Comparison of ENCODE assay signal across 21 cellular contexts in genomic region chr2:43043471-43043870, GRCh38.
DNase-seq lines count a peak whose midpoint lies in the region; ATAC-seq, FAIRE-seq and TF ChIP-seq lines count a peak whose summit lies in the region.
"Had no signal": no experiment of that assay in that cellular context is flagged by ENCODE, and none has a peak within 500 bp of the region (broad histone marks: within the 10 kb centered on the region; RNA-seq: fewer than 3 reads in every experiment).

No MANE protein-coding gene starts in this region.

- H3K9me3 ChIP-seq in astrocyte (ENCODE audit: insufficient read depth, low read depth, low read length) (no peaks in the 10 kb centered on the region), subcutaneous abdominal adipose tissue (ENCODE audit: control insufficient read depth in 5 of 5, low read length in 5 of 5) (no peaks in the 10 kb centered on the region)

- no peak for FAIRE-seq in astrocyte (lab: Jason Lieb, UNC)
- FAIRE-seq: bronchial epithelial cell, GM12878, GM19239, TTC549 had no signal

- no peak for DNase-seq in GM23338 (ENCODE audit: low spot score)
- DNase-seq in astrocyte (ENCODE audit: low read depth) = no peak
- DNase-seq in stimulated activated CD4-positive, alpha-beta T cell treated with anti-CD3 and anti-CD28 coated beads, Interleukin-15, amount 100 ng/mL, for 24 hours = no peak
- no peak for DNase-seq in omental fat pad (ENCODE audit: low spot score)
- no peak for DNase-seq in globus pallidus (ENCODE audit: low spot score)
- DNase-seq: activated CD4-positive, alpha-beta T cell treated with anti-CD3 and anti-CD28 coated beads for 4 hours; activated CD8-positive, alpha-beta memory T cell treated with anti-CD3 and anti-CD28 coated beads, Interleukin-2, amount 10 ng/mL, durations not matched to agents 7 days and 5 days; activated naive CD8-positive, alpha-beta T cell treated with anti-CD3 and anti-CD28 coated beads, Interleukin-2, amount 50 U/mL, for 24 hours; CD8-positive, alpha-beta memory T cell; islet precursor cell; mammary epithelial cell; naive B cell; NCI-H1417; NCI-H524 treated with DMSO at 0.1 percent for 48 hours had no signal

- H3K4me3 ChIP-seq in GM23338 (no peak overlapping the region), astrocyte (ENCODE audit: insufficient read depth, low read depth, low read length) (no peak overlapping the region), subcutaneous abdominal adipose tissue (ENCODE audit: low read depth in 1 of 5, low read length in 5 of 5) (no peak overlapping the region)
- H3K4me3 ChIP-seq: GM12878 had no signal

- no peak overlapping the region for H3K9ac ChIP-seq in astrocyte (ENCODE audit: low read length)
- peak overlapping the region in 1 of 5 donors; percentile 6 for H3K9ac ChIP-seq in subcutaneous abdominal adipose tissue (ENCODE audit: low read length in 5 of 5)

- H3K36me3 ChIP-seq in GM23338 (ENCODE audit: insufficient read depth) = no peaks in the 10 kb centered on the region
- no peaks in the 10 kb centered on the region for H3K36me3 ChIP-seq in astrocyte (ENCODE audit: insufficient read depth, low read length)
- H3K36me3 ChIP-seq in subcutaneous abdominal adipose tissue (ENCODE audit: control insufficient read depth in 5 of 5, insufficient read depth in 5 of 5, low read length in 5 of 5) = no peaks in the 10 kb centered on the region

- no peaks in the 10 kb centered on the region; the same call in 2 of the 3 replicates for H3K9me3 Mint-ChIP-seq in GM23338
- peaks cover 2% of the 10 kb centered on the region for H3K9me3 Mint-ChIP-seq in astrocyte (ENCODE audit: unreplicated experiment)
- no peaks in the 10 kb centered on the region for H3K9me3 Mint-ChIP-seq in nephron
- H3K9me3 Mint-ChIP-seq: activated naive CD8-positive, alpha-beta T cell treated with anti-CD3 and anti-CD28 coated beads, Interleukin-2, amount 50 U/mL, for 24 hours; activated T-helper 17 cell treated with anti-CD3 and anti-CD28 coated beads, Interleukin-2, amount 50 U/mL, for 72 hours; CD8-positive, alpha-beta memory T cell; naive B cell had no signal

- H4K20me1 ChIP-seq in GM23338 (replicated peaks; ENCODE audit: insufficient read depth) = no peaks in the 10 kb centered on the region
- no peaks in the 10 kb centered on the region for H4K20me1 ChIP-seq in astrocyte (ENCODE audit: insufficient read depth, low read length)

- no peak overlapping the region for H3K27ac Mint-ChIP-seq in GM23338
- peak overlapping the region; percentile 94 for H3K27ac Mint-ChIP-seq in astrocyte (ENCODE audit: unreplicated experiment)
- peak overlapping the region; percentile 95 to 99 (median 97) for H3K27ac Mint-ChIP-seq in nephron
- H3K27ac Mint-ChIP-seq: activated CD8-positive, alpha-beta memory T cell treated with anti-CD3 and anti-CD28 coated beads, Interleukin-2, amount 10 ng/mL, durations not matched to agents 7 days and 5 days; activated naive CD8-positive, alpha-beta T cell treated with anti-CD3 and anti-CD28 coated beads, Interleukin-2, amount 50 U/mL, for 24 hours; activated T-helper 17 cell treated with anti-CD3 and anti-CD28 coated beads, Interleukin-2, amount 50 U/mL, for 72 hours had no signal

- H3K4me3 Mint-ChIP-seq in GM23338 = no peak overlapping the region
- H3K4me3 Mint-ChIP-seq in astrocyte (ENCODE audit: unreplicated experiment) = no peak overlapping the region
- no peak overlapping the region for H3K4me3 Mint-ChIP-seq in nephron
- H3K4me3 Mint-ChIP-seq: activated CD8-positive, alpha-beta memory T cell treated with anti-CD3 and anti-CD28 coated beads, Interleukin-2, amount 10 ng/mL, durations not matched to agents 7 days and 5 days; activated naive CD8-positive, alpha-beta T cell treated with anti-CD3 and anti-CD28 coated beads, Interleukin-2, amount 50 U/mL, for 24 hours; activated T-helper 17 cell treated with anti-CD3 and anti-CD28 coated beads, Interleukin-2, amount 50 U/mL, for 72 hours; CD8-positive, alpha-beta memory T cell; naive B cell had no signal

- H2AFZ ChIP-seq in GM23338 (0 out of 2 replicates have a peak overlapping the region, but pooled peaks have one; percentile 43), astrocyte (ENCODE audit: low read depth, low read length) (no peak overlapping the region)

- no peaks in the 10 kb centered on the region for H3K9me2 ChIP-seq in GM23338 (ENCODE audit: insufficient read depth)

- peaks cover 14% of the 10 kb centered on the region for H3K27me3 Mint-ChIP-seq in GM23338 (ENCODE audit: insufficient read depth, low read depth, poor library complexity)
- H3K27me3 Mint-ChIP-seq in astrocyte (ENCODE audit: low read depth, unreplicated experiment) = no peaks in the 10 kb centered on the region
- peaks cover under 1% of the 10 kb centered on the region for H3K27me3 Mint-ChIP-seq in nephron (ENCODE audit: low read depth)
- H3K27me3 Mint-ChIP-seq: activated naive CD8-positive, alpha-beta T cell treated with anti-CD3 and anti-CD28 coated beads, Interleukin-2, amount 50 U/mL, for 24 hours; activated T-helper 17 cell treated with anti-CD3 and anti-CD28 coated beads, Interleukin-2, amount 50 U/mL, for 72 hours; naive B cell had no signal

- no peaks in the 10 kb centered on the region for H3K79me2 ChIP-seq in GM23338 (replicated peaks; ENCODE audit: insufficient read depth)
- no peaks in the 10 kb centered on the region for H3K79me2 ChIP-seq in astrocyte (ENCODE audit: insufficient read depth, low read length)

- H3K4me2 ChIP-seq in GM23338 (no peak overlapping the region), astrocyte (ENCODE audit: low read length) (no peak overlapping the region)

- H3K27ac ChIP-seq in GM23338 (ENCODE audit: low read depth) (no peak overlapping the region), astrocyte (ENCODE audit: low read depth, low read length) (no peak overlapping the region), subcutaneous abdominal adipose tissue (ENCODE audit: low read depth, low read length) (peak overlapping the region; percentile 57)

- H3K4me1 Mint-ChIP-seq in GM23338 (peaks cover 30% of the 10 kb centered on the region), astrocyte (ENCODE audit: low read depth, unreplicated experiment) (peaks cover 48% of the 10 kb centered on the region), nephron (peaks cover 79% of the 10 kb centered on the region)

- H3K4me1 ChIP-seq in GM23338 (ENCODE audit: insufficient read depth) = 0 out of 2 replicates have a peak, but pooled peaks cover 9% of the 10 kb centered on the region
- H3K4me1 ChIP-seq in astrocyte (ENCODE audit: insufficient read depth, low read length) = peaks cover 46% of the 10 kb centered on the region
- peaks cover 7 to 34% (median 19%) of the 10 kb centered on the region in 5 donors for H3K4me1 ChIP-seq in subcutaneous abdominal adipose tissue (ENCODE audit: control insufficient read depth in 5 of 5, insufficient read depth in 5 of 5, low read length in 5 of 5)

- no peaks in the 10 kb centered on the region for H3K27me3 ChIP-seq in GM23338 (ENCODE audit: insufficient read depth)
- H3K27me3 ChIP-seq in astrocyte (ENCODE audit: insufficient read depth, low read length) = no peaks in the 10 kb centered on the region
- H3K27me3 ChIP-seq in subcutaneous abdominal adipose tissue (ENCODE audit: control insufficient read depth in 5 of 5, insufficient read depth in 4 of 5, low read length in 5 of 5) = no peaks in the 10 kb centered on the region

- no peaks in the 10 kb centered on the region for H3F3A ChIP-seq in GM23338 (replicated peaks; ENCODE audit: low read depth)

- ATAC-seq in GM23338 (no peak), omental fat pad (ENCODE audit: low FRiP score) (no peak)
- ATAC-seq: activated CD8-positive, alpha-beta memory T cell treated with anti-CD3 and anti-CD28 coated beads, Interleukin-2, amount 10 ng/mL, durations not matched to agents 7 days and 5 days; activated naive CD8-positive, alpha-beta T cell treated with anti-CD3 and anti-CD28 coated beads, Interleukin-2, amount 50 U/mL, for 24 hours; activated T-helper 17 cell treated with anti-CD3 and anti-CD28 coated beads, Interleukin-2, amount 50 U/mL, for 72 hours; GM12878 had no signal

- no peak for TF ChIP-seq CTCF in GM23338 (conservative IDR thresholded peaks at IDR 0.05; ENCODE audit: low read depth in 2 of 2)
- TF ChIP-seq CTCF in astrocyte (IDR thresholded peaks at IDR 0.05; ENCODE audit: insufficient read depth, low read depth, low read length) = no peak
- TF ChIP-seq CTCF in nephron (IDR thresholded peaks at IDR 0.05; ENCODE audit: unreplicated experiment in 3 of 3) = no peak
- no peak for TF ChIP-seq CTCF in omental fat pad (IDR thresholded peaks at IDR 0.05)

- H3K36me3 Mint-ChIP-seq in GM23338 (ENCODE audit: low read depth) (no peaks in the 10 kb centered on the region; the same call in 2 of the 3 replicates), astrocyte (ENCODE audit: low read depth, unreplicated experiment) (no peaks in the 10 kb centered on the region), nephron (ENCODE audit: low read depth) (no peaks in the 10 kb centered on the region)
- H3K36me3 Mint-ChIP-seq: activated CD8-positive, alpha-beta memory T cell treated with anti-CD3 and anti-CD28 coated beads, Interleukin-2, amount 10 ng/mL, durations not matched to agents 7 days and 5 days; CD8-positive, alpha-beta memory T cell; naive B cell had no signal

TF ChIP-seq in GM23338, 12 proteins besides CTCF, POLR2A, EP300 and RAD21 (continues in another document):
- TF ChIP-seq ZNF114 (CRISPR knock-in tag; IDR thresholded peaks at IDR 0.05) (no peak), POLR2AphosphoS5 (IDR thresholded peaks at IDR 0.05; ENCODE audit: low read depth) (no peak), ETS1 (IDR thresholded peaks at IDR 0.05) (no peak), JUNB (IDR thresholded peaks at IDR 0.05; ENCODE audit: unreplicated experiment) (no peak), NANOG (IDR thresholded peaks at IDR 0.05; ENCODE audit: borderline replicate concordance) (no peak), STAT1 (IDR thresholded peaks at IDR 0.05; ENCODE audit: unreplicated experiment) (no peak), CREB1 (CRISPR knock-in tag; IDR thresholded peaks at IDR 0.05; ENCODE audit: low read depth) (no peak)
